19 cellular contexts compared by ENCODE assay signal in genomic region chr2:215272918-215273317, GRCh38.
"Had no signal": no experiment of that assay in that cellular context is flagged by ENCODE, and none has a peak within 500 bp of the region (broad histone marks: within the 10 kb centered on the region; RNA-seq: fewer than 3 reads in every experiment).

No MANE protein-coding gene starts in this region.

- H3K4me1 Mint-ChIP-seq: activated CD4-positive, alpha-beta memory T cell treated with anti-CD3 and anti-CD28 coated beads, Interleukin-2, amount 10 ng/mL, durations not matched to agents 7 days and 5 days; naive thymus-derived CD8-positive, alpha-beta T cell had no signal

- H3K27ac Mint-ChIP-seq: activated CD4-positive, alpha-beta memory T cell treated with anti-CD3 and anti-CD28 coated beads, Interleukin-2, amount 10 ng/mL, durations not matched to agents 7 days and 5 days; activated T-helper 1 cell treated with anti-CD3 and anti-CD28 coated beads, Interleukin-12 subunit alpha, Interleukin-12 subunit beta, Interleukin-2, Interleukin-4 antibody, amounts not matched to agents 30 ng/mL and 10 ng/mL and 1 ng/mL, durations not matched to agents 14 hours and 24 hours and 36 hours; naive thymus-derived CD8-positive, alpha-beta T cell; T-cell; WTC11 had no signal

- H3K27me3 ChIP-seq: brain microvascular endothelial cell, foreskin keratinocyte, ovary, upper lobe of left lung had no signal

- H3K36me3 ChIP-seq: brain microvascular endothelial cell, ovary, thoracic aorta, upper lobe of left lung had no signal

- H3K4me3 ChIP-seq: ovary, psoas muscle, skin epidermis, thoracic aorta, upper lobe of left lung had no signal

- H3K9me3 Mint-ChIP-seq: activated CD4-positive, alpha-beta memory T cell treated with anti-CD3 and anti-CD28 coated beads, Interleukin-2, amount 10 ng/mL, durations not matched to agents 7 days and 5 days; activated T-helper 1 cell treated with anti-CD3 and anti-CD28 coated beads, Interleukin-12 subunit alpha, Interleukin-12 subunit beta, Interleukin-2, Interleukin-4 antibody, amounts not matched to agents 30 ng/mL and 10 ng/mL and 1 ng/mL, durations not matched to agents 14 hours and 24 hours and 36 hours; naive thymus-derived CD8-positive, alpha-beta T cell; T-cell had no signal

- H3K4me1 ChIP-seq: psoas muscle had no signal

- DNase-seq: activated CD4-positive, alpha-beta memory T cell treated with anti-CD3 and anti-CD28 coated beads, Interleukin-2, amount 10 ng/mL, durations not matched to agents 7 days and 5 days; activated CD4-positive, alpha-beta T cell treated with anti-CD3 and anti-CD28 coated beads for 4 hours; aorta; brain microvascular endothelial cell; central memory CD4-positive, alpha-beta T cell; foreskin keratinocyte; hippocampal formation; left cardiac atrium; mesenchymal stem cell; naive thymus-derived CD8-positive, alpha-beta T cell; ovary; psoas muscle; right cardiac atrium; T-cell; upper lobe of left lung had no signal

- H3K9me3 ChIP-seq: ovary, psoas muscle, thoracic aorta, upper lobe of left lung had no signal

- H3K27ac ChIP-seq: brain microvascular endothelial cell, foreskin keratinocyte, ovary, psoas muscle, skin epidermis, thoracic aorta, upper lobe of left lung had no signal

- H3K27me3 Mint-ChIP-seq: activated CD4-positive, alpha-beta memory T cell treated with anti-CD3 and anti-CD28 coated beads, Interleukin-2, amount 10 ng/mL, durations not matched to agents 7 days and 5 days had no signal

- H3K36me3 Mint-ChIP-seq: naive thymus-derived CD8-positive, alpha-beta T cell; T-cell; WTC11 had no signal

- ATAC-seq: foreskin keratinocyte; left cardiac atrium; naive thymus-derived CD8-positive, alpha-beta T cell; psoas muscle; right cardiac atrium; T-cell; WTC11 had no signal

- H3K4me3 Mint-ChIP-seq: activated CD4-positive, alpha-beta memory T cell treated with anti-CD3 and anti-CD28 coated beads, Interleukin-2, amount 10 ng/mL, durations not matched to agents 7 days and 5 days; activated T-helper 1 cell treated with anti-CD3 and anti-CD28 coated beads, Interleukin-12 subunit alpha, Interleukin-12 subunit beta, Interleukin-2, Interleukin-4 antibody, amounts not matched to agents 30 ng/mL and 10 ng/mL and 1 ng/mL, durations not matched to agents 14 hours and 24 hours and 36 hours; naive thymus-derived CD8-positive, alpha-beta T cell; T-cell; WTC11 had no signal
